ENCODE assay signal across 9 cellular contexts in the genomic region with DNA sequence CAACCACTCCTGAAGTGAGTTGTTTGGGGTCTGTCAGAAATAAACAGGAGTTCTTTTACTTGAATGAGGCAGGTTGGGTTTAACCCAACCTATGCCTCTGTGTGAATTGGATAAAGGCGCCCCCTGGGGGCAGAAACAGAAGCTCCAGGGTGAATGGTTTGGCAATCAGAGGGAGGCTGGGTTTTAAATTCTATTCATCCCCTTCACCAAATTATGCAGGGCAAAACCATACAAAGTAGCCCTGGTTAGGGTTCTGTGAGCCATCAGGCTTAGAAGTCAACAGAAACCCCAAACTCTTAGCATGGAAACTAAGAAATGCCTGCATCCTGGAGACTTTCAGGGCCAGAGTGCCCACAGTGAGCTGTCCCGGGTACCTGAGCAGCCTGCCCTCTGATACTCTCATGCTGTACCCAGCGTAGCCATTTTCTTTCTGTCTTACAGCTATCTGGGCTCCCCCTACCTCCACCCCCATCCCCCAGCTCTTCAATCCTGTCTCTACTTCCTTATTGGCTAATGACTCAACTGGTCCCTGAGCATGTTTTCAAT.
DNase-seq lines count a peak whose midpoint lies in the region; ATAC-seq, FAIRE-seq and TF ChIP-seq lines count a peak whose summit lies in the region.
"Had no signal": no experiment of that assay in that cellular context is flagged by ENCODE, and none has a peak within 500 bp of the region (broad histone marks: within the 10 kb centered on the region; RNA-seq: fewer than 3 reads in every experiment).

No MANE protein-coding gene starts in this region.

- DNase-seq in COLO668 (lab: John Stamatoyannopoulos, UW; ENCODE audit: unreplicated experiment) (peak; percentile 1), endothelial cell of umbilical vein (ENCODE audit: low read depth, low spot score) (peak; percentile 34), omental fat pad (ENCODE audit: low spot score) (peak; percentile 41), upper lobe of left lung (peak in 1 of 2 donors; percentile 25), NCI-H446 (lab: John Stamatoyannopoulos, UW) (no peak)
- peak; percentile 82 for DNase-seq in activated CD4-positive, alpha-beta memory T cell treated with anti-CD3 and anti-CD28 coated beads for 36 hours

- POLR2A ChIA-PET in activated CD4-positive, alpha-beta memory T cell treated with anti-CD3 and anti-CD28 coated beads for 36 hours (lab: Charles Lee), result no interaction called here
- POLR2A ChIA-PET in endothelial cell of umbilical vein (lab: Charles Lee), result no interaction called here

- H4K20me1 ChIP-seq in endothelial cell of umbilical vein (replicated peaks; ENCODE audit: control insufficient read depth, extremely low read depth, insufficient read depth, low read length), result no peaks in the 10 kb centered on the region

- H3K9ac ChIP-seq in endothelial cell of umbilical vein (replicated peaks; ENCODE audit: extremely low read depth, insufficient read depth, low read length), result no peak overlapping the region

- peaks cover 3% of the 10 kb centered on the region for H3K4me1 Mint-ChIP-seq in activated CD4-positive, alpha-beta memory T cell treated with anti-CD3 and anti-CD28 coated beads for 36 hours (ENCODE audit: low read depth)
- H3K4me1 Mint-ChIP-seq: IgD-negative memory B cell had no signal

- H3K36me3 ChIP-seq in endothelial cell of umbilical vein (ENCODE audit: control insufficient read depth in 2 of 2, extremely low read depth in 1 of 2, insufficient read depth in 2 of 2, low read length in 2 of 2) (no peaks in the 10 kb centered on the region), upper lobe of left lung (no peaks in the 10 kb centered on the region)

- H3K9me3 ChIP-seq in endothelial cell of umbilical vein (replicated peaks; ENCODE audit: control insufficient read depth, insufficient read depth, low read length) (no peaks in the 10 kb centered on the region), upper lobe of left lung (no peaks in the 10 kb centered on the region)

- CTCF ChIA-PET in activated CD4-positive, alpha-beta memory T cell treated with anti-CD3 and anti-CD28 coated beads for 36 hours (lab: Charles Lee), result interaction anchor here (0.7 to 6.6 kb wide), 50 partner anchors 10 to 1748 kb away, joined by 3 to 146 read pairs (median 5); no protein-coding TSS in a partner anchor
- CTCF ChIA-PET in endothelial cell of umbilical vein (lab: Charles Lee), result interaction anchor here (0.6 to 6.1 kb wide), 41 partner anchors 9 to 1510 kb away, joined by 3 to 72 read pairs (median 5); partner anchors contain the start of gene NRP2

- H3K4me2 ChIP-seq in endothelial cell of umbilical vein (ENCODE audit: insufficient read depth, low read length), result no peak overlapping the region

- intact Hi-C loops in activated CD4-positive, alpha-beta memory T cell treated with anti-CD3 and anti-CD28 coated beads for 36 hours (cut with micrococcal nuclease), result loop anchor here (1.0 to 5.0 kb wide), 5 partner anchors 33 to 251 kb away; no protein-coding TSS in a partner anchor
- intact Hi-C loops in endothelial cell of umbilical vein (cut with micrococcal nuclease), result loop anchor here (1.0 kb wide), 4 partner anchors 33 to 154 kb away; no protein-coding TSS in a partner anchor

- H3K27me3 Mint-ChIP-seq in activated CD4-positive, alpha-beta memory T cell treated with anti-CD3 and anti-CD28 coated beads for 36 hours, result peaks cover 8% of the 10 kb centered on the region
- H3K27me3 Mint-ChIP-seq: IgD-negative memory B cell had no signal

- dilution Hi-C loops in endothelial cell of umbilical vein (cut with MboI; ENCODE audit: extremely low pct_ligation_motif_present, low sequenced_read_pairs), result no loop called here

- TF ChIP-seq POLR2A in endothelial cell of umbilical vein (IDR thresholded peaks at IDR 0.05; ENCODE audit: low read depth, low read length) (no peak), upper lobe of left lung (IDR thresholded peaks at IDR 0.05) (no peak)

- peak; percentile 56 for FAIRE-seq in endothelial cell of umbilical vein (lab: Jason Lieb, UNC)

- no peaks in the 10 kb centered on the region for H3K9me3 Mint-ChIP-seq in activated CD4-positive, alpha-beta memory T cell treated with anti-CD3 and anti-CD28 coated beads for 36 hours

- TF ChIP-seq EP300 in upper lobe of left lung (IDR thresholded peaks at IDR 0.05), result no peak

- H3K79me2 ChIP-seq in endothelial cell of umbilical vein (ENCODE audit: control insufficient read depth, insufficient read depth, low read length), result no peaks in the 10 kb centered on the region

- ATAC-seq in GM21360 (IDR thresholded peaks at IDR 0.05; ENCODE audit: unreplicated experiment), result peak; percentile 67
- no peak for ATAC-seq in omental fat pad (ENCODE audit: low FRiP score)
- ATAC-seq in upper lobe of left lung (ENCODE audit: low FRiP score in 2 of 2), result peak in 1 of 2 donors; percentile 70

- H3K27ac ChIP-seq in endothelial cell of umbilical vein (ENCODE audit: insufficient read depth, low read depth, low read length), result no peak overlapping the region
- no peak overlapping the region for H3K27ac ChIP-seq in upper lobe of left lung

- H3K9me1 ChIP-seq in endothelial cell of umbilical vein (replicated peaks; ENCODE audit: control insufficient read depth, extremely low read depth, insufficient read depth, low read length), result no peaks in the 10 kb centered on the region

- H3K27me3 ChIP-seq in endothelial cell of umbilical vein (ENCODE audit: control insufficient read depth in 2 of 2, insufficient read depth in 2 of 2, low read length in 2 of 2) (peaks cover 5 to 8% of the 10 kb centered on the region in 2 experiments), upper lobe of left lung (no peaks in the 10 kb centered on the region)

- no peaks in the 10 kb centered on the region for H3K36me3 Mint-ChIP-seq in activated CD4-positive, alpha-beta memory T cell treated with anti-CD3 and anti-CD28 coated beads for 36 hours
- H3K36me3 Mint-ChIP-seq: IgD-negative memory B cell had no signal

- H3K4me3 ChIP-seq in endothelial cell of umbilical vein (replicated peaks in 1 of 3; ENCODE audit: insufficient read depth in 1 of 3, low read depth in 1 of 3, low read length in 3 of 3), result no peak overlapping the region
- no peak overlapping the region for H3K4me3 ChIP-seq in upper lobe of left lung

- H3K27ac Mint-ChIP-seq in activated CD4-positive, alpha-beta memory T cell treated with anti-CD3 and anti-CD28 coated beads for 36 hours, result no peak overlapping the region
- H3K27ac Mint-ChIP-seq: IgD-negative memory B cell had no signal

- H3K4me3 Mint-ChIP-seq in activated CD4-positive, alpha-beta memory T cell treated with anti-CD3 and anti-CD28 coated beads for 36 hours, result no peak overlapping the region
- H3K4me3 Mint-ChIP-seq: IgD-negative memory B cell had no signal

- TF ChIP-seq CTCF in LNCAP (IDR thresholded peaks at IDR 0.05) (peak; percentile 56), endothelial cell of umbilical vein (IDR thresholded peaks at IDR 0.05; ENCODE audit: extremely low read depth in 1 of 2, insufficient read depth in 1 of 2, low read depth in 1 of 2, low read length in 2 of 2) (peak; percentile 61 to 63), omental fat pad (IDR thresholded peaks at IDR 0.05) (no peak), upper lobe of left lung (IDR thresholded peaks at IDR 0.05) (peak in 5 of 6 experiments; percentile 23 to 55 (median 46))

- no peak overlapping the region for H2AFZ ChIP-seq in endothelial cell of umbilical vein (ENCODE audit: low read depth, low read length)

- WGBS in upper lobe of left lung, 2 donors, result 47 to 67% methylated on average over 3 of the region's 3 CpGs

- no peaks in the 10 kb centered on the region for H3K4me1 ChIP-seq in endothelial cell of umbilical vein (ENCODE audit: control insufficient read depth, extremely low read depth, insufficient read depth, low read length)
- H3K4me1 ChIP-seq in upper lobe of left lung, result no peaks in the 10 kb centered on the region

- no TSS peak for BruUV-seq in endothelial cell of umbilical vein (replicated peaks; lab: Mats Ljungman, UMichigan)

TF ChIP-seq in endothelial cell of umbilical vein, 7 proteins besides CTCF, POLR2A, EP300 and RAD21:
- TF ChIP-seq FOS (IDR thresholded peaks at IDR 0.05; ENCODE audit: borderline replicate concordance, insufficient read depth, low read length), result no peak
- no peak for TF ChIP-seq POLR2AphosphoS5 (IDR thresholded peaks at IDR 0.05; ENCODE audit: insufficient read depth, low read depth, low read length)
- TF ChIP-seq, protein P1, sequence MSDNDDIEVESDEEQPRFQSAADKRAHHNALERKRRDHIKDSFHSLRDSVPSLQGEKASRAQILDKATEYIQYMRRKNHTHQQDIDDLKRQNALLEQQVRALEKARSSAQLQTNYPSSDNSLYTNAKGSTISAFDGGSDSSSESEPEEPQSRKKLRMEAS (IDR thresholded peaks at IDR 0.05; ENCODE audit: insufficient read depth, insufficient read length), result no peak
- no peak for TF ChIP-seq MYC (IDR thresholded peaks at IDR 0.05; ENCODE audit: low read depth, low read length)
- TF ChIP-seq EZH2 (IDR thresholded peaks at IDR 0.05; ENCODE audit: borderline replicate concordance, low read depth, low read length, severe bottlenecking), result no peak
- no peak for TF ChIP-seq JUN (IDR thresholded peaks at IDR 0.05; ENCODE audit: borderline replicate concordance, insufficient read depth, insufficient read length, low read depth)
- TF ChIP-seq GATA2 (IDR thresholded peaks at IDR 0.05; ENCODE audit: insufficient read depth, insufficient read length, low read depth, low read length), result no peak
TF ChIP-seq in endothelial cell of umbilical vein: peak in this region for 0.

Comparison
In these comparisons a context has a peak if more than half of its experiments do, and no peak if none do; other contexts are left out.
1. DNase-seq: peak in COLO668 (single experiment), activated CD4-positive, alpha-beta memory T cell treated with anti-CD3 and anti-CD28 coated beads for 36 hours (single experiment), endothelial cell of umbilical vein (single experiment) and omental fat pad (single experiment); none in NCI-H446 (0 of 2).
2. CTCF ChIP-seq: peak in LNCAP (single experiment), endothelial cell of umbilical vein (2 of 2) and upper lobe of left lung (5 of 6); none in omental fat pad (0 of 3).